In the genomic region with DNA sequence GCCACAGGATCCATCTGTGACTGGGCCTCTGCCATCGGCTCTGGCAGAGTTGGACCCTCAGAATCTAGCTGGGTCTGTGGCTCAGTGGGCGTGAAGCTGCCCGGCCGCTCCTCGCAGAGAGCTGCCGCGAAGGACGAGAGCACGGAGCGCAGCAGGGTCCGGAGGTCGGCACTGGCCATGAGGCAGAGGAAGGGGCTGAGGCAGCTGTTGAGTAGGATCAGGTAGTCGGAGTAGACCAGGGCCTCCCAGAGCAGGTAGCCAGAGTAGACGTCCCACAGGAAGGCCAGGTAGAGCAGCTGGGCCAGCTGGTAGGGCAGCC, we compare ENCODE assay signal across 30 cellular contexts. TPM values are rescaled to one million over a fixed set of nuclear protein-coding genes. Genes with fewer than 3 reads are reported as not detected.
DNase-seq lines count a peak whose midpoint lies in the region; ATAC-seq, FAIRE-seq and TF ChIP-seq lines count a peak whose summit lies in the region.
"Had no signal": no experiment of that assay in that cellular context is flagged by ENCODE, and none has a peak within 500 bp of the region (broad histone marks: within the 10 kb centered on the region; RNA-seq: fewer than 3 reads in every experiment).

No MANE protein-coding gene starts in this region.

- POLR2A ChIA-PET in RWPE1 (lab: Yijun Ruan, JAX; ENCODE audit: low non-redundant PET) = no interaction called here
- POLR2A ChIA-PET in endothelial cell of umbilical vein (lab: Charles Lee) = interaction anchor here (1.5 kb wide), 1 partner anchor 9 kb away, joined by 4 read pairs; no protein-coding TSS in a partner anchor
- POLR2A ChIA-PET in activated CD4-positive, alpha-beta memory T cell treated with anti-CD3 and anti-CD28 coated beads, Interleukin-2, amount 10 ng/mL, durations not matched to agents 7 days and 5 days (lab: Charles Lee) = interaction anchor here (1.0 to 5.5 kb wide), 6 partner anchors 11 to 33 kb away, joined by 3 to 59 read pairs (median 6); a partner anchor contains a TSS

- TF ChIP-seq CTCF in RWPE1 (conservative IDR thresholded peaks at IDR 0.05; ENCODE audit: low read depth) (no peak), endothelial cell of umbilical vein (IDR thresholded peaks at IDR 0.05; ENCODE audit: extremely low read depth in 1 of 2, insufficient read depth in 1 of 2, low read depth in 1 of 2, low read length in 2 of 2) (no peak), gastrocnemius medialis (IDR thresholded peaks at IDR 0.05 in 4 of 5, conservative IDR thresholded peaks at IDR 0.05 in 1 of 5) (no peak)

- H3K4me3 Mint-ChIP-seq in activated CD4-positive, alpha-beta memory T cell treated with anti-CD3 and anti-CD28 coated beads, Interleukin-2, amount 10 ng/mL, durations not matched to agents 7 days and 5 days = no peak overlapping the region
- H3K4me3 Mint-ChIP-seq: activated naive CD4-positive, alpha-beta T cell treated with anti-CD3 and anti-CD28 coated beads, Interleukin-2, amount 10 ng/mL, durations not matched to agents 7 days and 5 days; CD4-positive, CD25-positive, alpha-beta regulatory T cell; GM23338 had no signal

- H2AFZ ChIP-seq in endothelial cell of umbilical vein (ENCODE audit: low read depth, low read length) = peak overlapping the region; percentile 97
- H2AFZ ChIP-seq: GM23338, hepatocyte had no signal

- no peak for FAIRE-seq in endothelial cell of umbilical vein (lab: Jason Lieb, UNC)

- no peaks in the 10 kb centered on the region for H3K9me3 ChIP-seq in BLaER1 treated with 17β-estradiol and CSF1 and Interleukin-3, amounts not matched to agents 10 nM and 100 nM (replicated peaks in 1 of 11)
- no peaks in the 10 kb centered on the region for H3K9me3 ChIP-seq in endothelial cell of umbilical vein (replicated peaks; ENCODE audit: control insufficient read depth, insufficient read depth, low read length)
- H3K9me3 ChIP-seq in gastrocnemius medialis = no peaks in the 10 kb centered on the region

- dilution Hi-C loops in endothelial cell of umbilical vein (cut with MboI; ENCODE audit: extremely low pct_ligation_motif_present, low sequenced_read_pairs) = no loop called here

- H3K27ac Mint-ChIP-seq in activated CD4-positive, alpha-beta memory T cell treated with anti-CD3 and anti-CD28 coated beads, Interleukin-2, amount 10 ng/mL, durations not matched to agents 7 days and 5 days = no peak overlapping the region
- H3K27ac Mint-ChIP-seq: CD4-positive, CD25-positive, alpha-beta regulatory T cell; GM23338 had no signal

- peaks cover 24% of the 10 kb centered on the region for H3K4me1 Mint-ChIP-seq in activated CD4-positive, alpha-beta memory T cell treated with anti-CD3 and anti-CD28 coated beads, Interleukin-2, amount 10 ng/mL, durations not matched to agents 7 days and 5 days
- H3K4me1 Mint-ChIP-seq: GM23338 had no signal

- H3K4me1 ChIP-seq in BLaER1 treated with 17β-estradiol and CSF1 and Interleukin-3, amounts not matched to agents 10 nM and 100 nM = peaks cover 29 to 64% (median 45%) of the 10 kb centered on the region in 10 experiments
- H3K4me1 ChIP-seq in endothelial cell of umbilical vein (ENCODE audit: control insufficient read depth, extremely low read depth, insufficient read depth, low read length) (peaks cover 7% of the 10 kb centered on the region), gastrocnemius medialis (peaks cover 0 to 12% of the 10 kb centered on the region in 2 donors)

- BruUV-seq in endothelial cell of umbilical vein (replicated peaks; lab: Mats Ljungman, UMichigan) = no TSS peak

- CTCF ChIA-PET in RWPE1 (lab: Yijun Ruan, JAX) = interaction anchor here (0.6 kb wide), 1 partner anchor 45 kb away, joined by 3 read pairs; no protein-coding TSS in a partner anchor
- CTCF ChIA-PET in endothelial cell of umbilical vein (lab: Charles Lee) = interaction anchor here (0.8 to 1.4 kb wide), 9 partner anchors 8 to 208 kb away, joined by 3 to 10 read pairs (median 4); a partner anchor contains a TSS
- CTCF ChIA-PET in activated CD4-positive, alpha-beta memory T cell treated with anti-CD3 and anti-CD28 coated beads, Interleukin-2, amount 10 ng/mL, durations not matched to agents 7 days and 5 days (lab: Charles Lee) = no interaction called here

- no peaks in the 10 kb centered on the region for H3K9me3 Mint-ChIP-seq in activated CD4-positive, alpha-beta memory T cell treated with anti-CD3 and anti-CD28 coated beads, Interleukin-2, amount 10 ng/mL, durations not matched to agents 7 days and 5 days
- H3K9me3 Mint-ChIP-seq: activated naive CD4-positive, alpha-beta T cell treated with anti-CD3 and anti-CD28 coated beads, Interleukin-2, amount 10 ng/mL, durations not matched to agents 7 days and 5 days; CD4-positive, CD25-positive, alpha-beta regulatory T cell; GM23338; IgD-negative memory B cell had no signal

- TF ChIP-seq POLR2A in endothelial cell of umbilical vein (IDR thresholded peaks at IDR 0.05; ENCODE audit: low read depth, low read length) (no peak), gastrocnemius medialis (IDR thresholded peaks at IDR 0.05) (no peak)

- peak overlapping the region in 6 of 11 experiments; percentile 3 to 65 (median 38); a peak in 5 of 22 replicates for H3K9ac ChIP-seq in BLaER1 treated with 17β-estradiol and CSF1 and Interleukin-3, amounts not matched to agents 10 nM and 100 nM
- H3K9ac ChIP-seq in endothelial cell of umbilical vein (replicated peaks; ENCODE audit: extremely low read depth, insufficient read depth, low read length) = no peak overlapping the region

- H3K79me2 ChIP-seq in endothelial cell of umbilical vein (ENCODE audit: control insufficient read depth, insufficient read depth, low read length) = no peaks in the 10 kb centered on the region
- H3K79me2 ChIP-seq: hepatocyte had no signal

- no peaks in the 10 kb centered on the region for H3K36me3 ChIP-seq in BLaER1 treated with 17β-estradiol and CSF1 and Interleukin-3, amounts not matched to agents 10 nM and 100 nM
- no peaks in the 10 kb centered on the region for H3K36me3 ChIP-seq in endothelial cell of umbilical vein (ENCODE audit: control insufficient read depth in 2 of 2, extremely low read depth in 1 of 2, insufficient read depth in 2 of 2, low read length in 2 of 2)
- H3K36me3 ChIP-seq in gastrocnemius medialis = no peaks in the 10 kb centered on the region
- H3K36me3 ChIP-seq: brain microvascular endothelial cell had no signal

- no peaks in the 10 kb centered on the region; a peak in 1 of 22 replicates for H4K20me1 ChIP-seq in BLaER1 treated with 17β-estradiol and CSF1 and Interleukin-3, amounts not matched to agents 10 nM and 100 nM
- H4K20me1 ChIP-seq in endothelial cell of umbilical vein (replicated peaks; ENCODE audit: control insufficient read depth, extremely low read depth, insufficient read depth, low read length) = no peaks in the 10 kb centered on the region

- no peaks in the 10 kb centered on the region for H3K36me3 Mint-ChIP-seq in activated CD4-positive, alpha-beta memory T cell treated with anti-CD3 and anti-CD28 coated beads, Interleukin-2, amount 10 ng/mL, durations not matched to agents 7 days and 5 days (ENCODE audit: low read depth)
- H3K36me3 Mint-ChIP-seq: CD4-positive, CD25-positive, alpha-beta regulatory T cell; IgD-negative memory B cell had no signal

- peaks cover 5% of the 10 kb centered on the region for H3K27me3 Mint-ChIP-seq in activated CD4-positive, alpha-beta memory T cell treated with anti-CD3 and anti-CD28 coated beads, Interleukin-2, amount 10 ng/mL, durations not matched to agents 7 days and 5 days
- H3K27me3 Mint-ChIP-seq: CD4-positive, CD25-positive, alpha-beta regulatory T cell had no signal

- no peak overlapping the region for H3K4me3 ChIP-seq in BLaER1 treated with 17β-estradiol and CSF1 and Interleukin-3, amounts not matched to agents 10 nM and 100 nM
- no peak overlapping the region for H3K4me3 ChIP-seq in endothelial cell of umbilical vein (replicated peaks in 1 of 3; ENCODE audit: insufficient read depth in 1 of 3, low read depth in 1 of 3, low read length in 3 of 3)
- peak overlapping the region in 1 of 4 donors; percentile 23 for H3K4me3 ChIP-seq in gastrocnemius medialis
- H3K4me3 ChIP-seq: GM23338, hepatocyte, skin epidermis had no signal

- no peaks in the 10 kb centered on the region for H3K9me1 ChIP-seq in endothelial cell of umbilical vein (replicated peaks; ENCODE audit: control insufficient read depth, extremely low read depth, insufficient read depth, low read length)

- ATAC-seq in gastrocnemius medialis = no peak
- ATAC-seq: GM23338, Right ventricle myocardium inferior had no signal

- DNase-seq in RWPE1 (ENCODE audit: low spot score) (no peak), endothelial cell of umbilical vein (ENCODE audit: low read depth, low spot score) (no peak), gastrocnemius medialis (no peak), epidermal melanocyte (ENCODE audit: insufficient read length, low spot score) (no peak), NCI-H1048 (lab: John Stamatoyannopoulos, UW) (no peak)
- no peak for DNase-seq in activated CD4-positive, alpha-beta memory T cell treated with anti-CD3 and anti-CD28 coated beads, Interleukin-2, amount 10 ng/mL, durations not matched to agents 7 days and 5 days
- DNase-seq in stimulated activated CD8-positive, alpha-beta memory T cell treated with anti-CD3 and anti-CD28 coated beads, Interleukin-4, amount 100 ng/mL, for 48 hours = no peak
- DNase-seq: activated CD4-positive, alpha-beta T cell treated with anti-CD3 and anti-CD28 coated beads, Interleukin-2, amount 50 U/mL, for 4 hours; activated CD4-positive, CD25-positive, alpha-beta regulatory T cell; activated naive CD4-positive, alpha-beta T cell treated with anti-CD3 and anti-CD28 coated beads, Interleukin-2, amount 10 ng/mL, durations not matched to agents 7 days and 5 days; brain microvascular endothelial cell; CD4-positive, CD25-positive, alpha-beta regulatory T cell; effector memory CD4-positive, alpha-beta T cell; foreskin fibroblast; left colon; NCI-H187 treated with DMSO at 0.1 percent for 48 hours; NCI-H2171 treated with DMSO at 0.1 percent for 48 hours; NCI-H510A treated with DMSO at 0.1 percent for 48 hours; occipital lobe; stimulated activated CD4-positive, alpha-beta T cell treated with anti-CD3 and anti-CD28 coated beads, Interleukin-1b, Interleukin-23, amount 100 ng/mL, for 48 hours had no signal

- H3K27me3 ChIP-seq in BLaER1 treated with 17β-estradiol and CSF1 and Interleukin-3, amounts not matched to agents 10 nM and 100 nM = no peaks in the 10 kb centered on the region
- H3K27me3 ChIP-seq in endothelial cell of umbilical vein (ENCODE audit: control insufficient read depth in 2 of 2, insufficient read depth in 2 of 2, low read length in 2 of 2) = no peaks in the 10 kb centered on the region
- H3K27me3 ChIP-seq in gastrocnemius medialis = no peaks in the 10 kb centered on the region
- H3K27me3 ChIP-seq: brain microvascular endothelial cell, hepatocyte had no signal

- intact Hi-C loops in endothelial cell of umbilical vein (cut with micrococcal nuclease) (no loop called here), gastrocnemius medialis (cut with DNase I; ENCODE audit: low total_unique reads) (no loop called here)

- H3K4me2 ChIP-seq in BLaER1 treated with 17β-estradiol and CSF1 and Interleukin-3, amounts not matched to agents 10 nM and 100 nM = peak overlapping the region in 7 of 11 experiments; percentile 3 to 92 (median 9); a peak in 8 of 22 replicates
- H3K4me2 ChIP-seq in endothelial cell of umbilical vein (ENCODE audit: insufficient read depth, low read length) = no peak overlapping the region
- H3K4me2 ChIP-seq: GM23338, hepatocyte had no signal

- peak overlapping the region in 2 of 11 experiments; percentile 16 to 41; a peak in 1 of 22 replicates for H3K27ac ChIP-seq in BLaER1 treated with 17β-estradiol and CSF1 and Interleukin-3, amounts not matched to agents 10 nM and 100 nM
- H3K27ac ChIP-seq in RWPE1 (peak overlapping the region; percentile 12; the same call in 1 of the 2 replicates), endothelial cell of umbilical vein (ENCODE audit: insufficient read depth, low read depth, low read length) (no peak overlapping the region), gastrocnemius medialis (peak overlapping the region; percentile 19 to 63 (median 52))
- H3K27ac ChIP-seq: brain microvascular endothelial cell, hepatocyte had no signal

- in situ Hi-C loops in gastrocnemius medialis (cut with MboI; ENCODE audit: low sequenced_read_pairs in 4 of 4) = no loop called here

RNA-seq across cellular contexts. Expression of a gene that starts 0.9 kb away (rescaled TPM):
- total RNA-seq in endothelial cell of umbilical vein (not detected in 2 replicates), gastrocnemius medialis (not detected)
- polyA plus RNA-seq in endothelial cell of umbilical vein = not detected in 2 replicates
- polyA plus RNA-seq in endothelial cell of umbilical vein (2011; cell fraction: cytosol; rRNA removed) = not detected in 2 replicates
- not detected in 2 replicates for polyA plus RNA-seq in endothelial cell of umbilical vein (2011; cell fraction: nucleus; rRNA removed)
- polyA plus RNA-seq in endothelial cell of umbilical vein (2012) = not detected in 2 replicates
- polyA minus RNA-seq in endothelial cell of umbilical vein = not detected in 2 replicates
- not detected for polyA minus RNA-seq in endothelial cell of umbilical vein (2011; cell fraction: cytosol; rRNA and poly(A)+ RNA removed)
- polyA minus RNA-seq in endothelial cell of umbilical vein (2011; cell fraction: nucleus; rRNA and poly(A)+ RNA removed) = not detected in 2 replicates
- total RNA-seq in activated CD4-positive, alpha-beta memory T cell treated with anti-CD3 and anti-CD28 coated beads, Interleukin-2, amount 10 ng/mL, durations not matched to agents 7 days and 5 days = not detected
- total RNA-seq: CD4-positive, CD25-positive, alpha-beta regulatory T cell; esophagus mucosa; GM23338; hepatocyte; left colon; mesenteric fat pad; myocyte; occipital lobe; Right ventricle myocardium inferior; ureter had no signal
- polyA plus RNA-seq: GM23338, hepatocyte had no signal

RNA-seq across cellular contexts. Expression of a gene that starts 3.5 kb away (rescaled TPM):
- total RNA-seq in endothelial cell of umbilical vein (4.2 and 5.0 TPM in 2 replicates), gastrocnemius medialis (under 1 TPM; 0.19 to 0.55 (median 0.30) TPM)
- polyA plus RNA-seq in endothelial cell of umbilical vein = 2.4 and 2.6 TPM in 2 replicates
- 1.1 and 1.8 TPM in 2 replicates for polyA plus RNA-seq in endothelial cell of umbilical vein (2011; cell fraction: cytosol; rRNA removed)
- polyA plus RNA-seq in endothelial cell of umbilical vein (2011; cell fraction: nucleus; rRNA removed) = 5.6 and 7.4 TPM in 2 replicates
- polyA plus RNA-seq in endothelial cell of umbilical vein (2012) = 0.92 and 1.3 TPM in 2 replicates
- polyA minus RNA-seq in endothelial cell of umbilical vein = 1.5 and 2.2 TPM in 2 replicates
- polyA minus RNA-seq in endothelial cell of umbilical vein (2011; cell fraction: cytosol; rRNA and poly(A)+ RNA removed) = not detected
- polyA minus RNA-seq in endothelial cell of umbilical vein (2011; cell fraction: nucleus; rRNA and poly(A)+ RNA removed) = 1.3 and 2.7 TPM in 2 replicates
- total RNA-seq in activated CD4-positive, alpha-beta memory T cell treated with anti-CD3 and anti-CD28 coated beads, Interleukin-2, amount 10 ng/mL, durations not matched to agents 7 days and 5 days = 1 to 10 TPM; 2.3 to 3.3 TPM
- total RNA-seq: hepatocyte, occipital lobe had no signal
- polyA plus RNA-seq: GM23338, hepatocyte had no signal

RNA-seq across cellular contexts. Expression of a gene that starts 8.3 kb away (rescaled TPM):
- total RNA-seq in endothelial cell of umbilical vein (126 and 142 TPM in 2 replicates), gastrocnemius medialis (10 to 100 TPM in 3 of 4 donors, 1 to 10 TPM in 1; 4.9 to 14.8 (median 12.5) TPM)
- 197 and 236 TPM in 2 replicates for polyA plus RNA-seq in endothelial cell of umbilical vein
- polyA plus RNA-seq in endothelial cell of umbilical vein (2011; cell fraction: cytosol; rRNA removed) = 119 and 178 TPM in 2 replicates
- 136 and 160 TPM in 2 replicates for polyA plus RNA-seq in endothelial cell of umbilical vein (2011; cell fraction: nucleus; rRNA removed)
- 77.0 and 130 TPM in 2 replicates for polyA plus RNA-seq in endothelial cell of umbilical vein (2012)
- polyA minus RNA-seq in endothelial cell of umbilical vein = 97.2 and 116 TPM in 2 replicates
- 59.2 TPM for polyA minus RNA-seq in endothelial cell of umbilical vein (2011; cell fraction: cytosol; rRNA and poly(A)+ RNA removed)
- 36.0 and 65.5 TPM in 2 replicates for polyA minus RNA-seq in endothelial cell of umbilical vein (2011; cell fraction: nucleus; rRNA and poly(A)+ RNA removed)
- 100 to 1,000 TPM; 192 to 196 TPM for total RNA-seq in activated CD4-positive, alpha-beta memory T cell treated with anti-CD3 and anti-CD28 coated beads, Interleukin-2, amount 10 ng/mL, durations not matched to agents 7 days and 5 days

RNA-seq across cellular contexts. Expression of a gene that starts 14.1 kb away (rescaled TPM):
- total RNA-seq in endothelial cell of umbilical vein (1.4 TPM in 1 of 2 replicates, not detected in the other), gastrocnemius medialis (1 to 10 TPM in 3 of 4 donors, under 1 TPM in 1; 0.47 to 1.5 (median 1.3) TPM)
- polyA plus RNA-seq in endothelial cell of umbilical vein = 3.6 and 6.5 TPM in 2 replicates
- polyA plus RNA-seq in endothelial cell of umbilical vein (2011; cell fraction: cytosol; rRNA removed) = 0.66 and 0.99 TPM in 2 replicates
- 15.0 and 16.6 TPM in 2 replicates for polyA plus RNA-seq in endothelial cell of umbilical vein (2011; cell fraction: nucleus; rRNA removed)
- polyA plus RNA-seq in endothelial cell of umbilical vein (2012) = 0.47 and 0.74 TPM in 2 replicates
- 0.79 and 0.85 TPM in 2 replicates for polyA minus RNA-seq in endothelial cell of umbilical vein
- not detected for polyA minus RNA-seq in endothelial cell of umbilical vein (2011; cell fraction: cytosol; rRNA and poly(A)+ RNA removed)
- polyA minus RNA-seq in endothelial cell of umbilical vein (2011; cell fraction: nucleus; rRNA and poly(A)+ RNA removed) = 0.38 and 1.3 TPM in 2 replicates
- 100 to 1,000 TPM; 398 to 401 TPM for total RNA-seq in activated CD4-positive, alpha-beta memory T cell treated with anti-CD3 and anti-CD28 coated beads, Interleukin-2, amount 10 ng/mL, durations not matched to agents 7 days and 5 days
- total RNA-seq: occipital lobe had no signal

RNA-seq across cellular contexts. Expression of a gene that starts 17.4 kb away (rescaled TPM):
- total RNA-seq in endothelial cell of umbilical vein (33.4 and 41.6 TPM in 2 replicates), gastrocnemius medialis (100 to 1,000 TPM in 2 of 4 donors, 10 to 100 TPM in 2; 79.8 to 155 (median 108) TPM)
- polyA plus RNA-seq in endothelial cell of umbilical vein = 207 and 213 TPM in 2 replicates
- 64.6 and 78.8 TPM in 2 replicates for polyA plus RNA-seq in endothelial cell of umbilical vein (2011; cell fraction: cytosol; rRNA removed)
- 39.9 and 47.6 TPM in 2 replicates for polyA plus RNA-seq in endothelial cell of umbilical vein (2011; cell fraction: nucleus; rRNA removed)
- 20.8 and 34.4 TPM in 2 replicates for polyA plus RNA-seq in endothelial cell of umbilical vein (2012)
- polyA minus RNA-seq in endothelial cell of umbilical vein = 8.6 and 14.8 TPM in 2 replicates
- polyA minus RNA-seq in endothelial cell of umbilical vein (2011; cell fraction: cytosol; rRNA and poly(A)+ RNA removed) = 9.0 TPM
- 9.4 and 9.9 TPM in 2 replicates for polyA minus RNA-seq in endothelial cell of umbilical vein (2011; cell fraction: nucleus; rRNA and poly(A)+ RNA removed)
- total RNA-seq in activated CD4-positive, alpha-beta memory T cell treated with anti-CD3 and anti-CD28 coated beads, Interleukin-2, amount 10 ng/mL, durations not matched to agents 7 days and 5 days = 10 to 100 TPM; 36.3 to 37.6 TPM
